In the genomic region with DNA sequence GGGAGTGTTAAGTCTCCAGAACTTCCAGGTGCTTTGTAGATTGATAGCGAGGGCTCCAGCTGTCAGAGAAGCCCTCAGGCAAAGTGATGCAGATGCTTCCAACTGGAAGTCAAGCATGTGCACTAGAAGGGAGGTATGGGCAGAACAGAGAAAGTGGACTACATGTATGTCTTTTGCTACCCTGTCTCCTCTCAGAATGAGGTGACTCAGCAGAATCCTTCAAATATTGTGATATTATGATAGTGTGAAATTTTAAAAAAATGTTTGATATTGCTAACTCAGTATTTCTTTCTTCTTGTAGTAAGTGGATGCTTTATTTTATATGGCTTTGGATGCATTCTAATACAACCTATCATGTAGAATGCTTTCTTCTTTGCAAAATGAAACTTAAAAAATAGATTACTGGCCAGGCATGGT, we compare ENCODE assay signal across 19 cellular contexts.
DNase-seq lines count a peak whose midpoint lies in the region; ATAC-seq and TF ChIP-seq lines count a peak whose summit lies in the region.
"Had no signal": no experiment of that assay in that cellular context is flagged by ENCODE, and none has a peak within 500 bp of the region (broad histone marks: within the 10 kb centered on the region; RNA-seq: fewer than 3 reads in every experiment).

No MANE protein-coding gene starts in this region.

- no peak for TF ChIP-seq EP300 in transverse colon (IDR thresholded peaks at IDR 0.05; ENCODE audit: low read depth)

- no peak overlapping the region for H4K91ac ChIP-seq in IMR-90 (ENCODE audit: insufficient read depth, low read depth, low read length)

- H4K8ac ChIP-seq in IMR-90 (ENCODE audit: low read depth in 2 of 2, low read length in 2 of 2), result no peak overlapping the region

- H3K27ac Mint-ChIP-seq in T-helper 2 cell treated with Interferon-gamma antibody and Interleukin-4, amounts not matched to agents 5 μg/mL and 100 μg/mL, for 36 hours, result no peak overlapping the region
- H3K27ac Mint-ChIP-seq: CD4-positive, CD25-positive, alpha-beta regulatory T cell; HFFc6 had no signal

- H2AK5ac ChIP-seq in IMR-90 (ENCODE audit: low read depth, low read length), result peak overlapping the region; percentile 51; the same call in 1 of the 2 replicates

- WGBS in IMR-90 (ENCODE audit: extremely low coverage in 2 of 2, insufficient read length in 1 of 2), 2 experiments, result no CpG with 5 or more reads among the region's 1 CpG
- 95% methylated on average over 1 of the region's 1 CpG; no CpG with 5 or more reads in 1 of the 2 donors for WGBS in transverse colon (ENCODE audit: low coverage in 1 of 2), 2 donors

- DNase-seq in NCI-H146 (lab: John Stamatoyannopoulos, UW) (peak; percentile 23), NCI-H146 treated with DMSO at 0.1 percent for 48 hours (lab: John Stamatoyannopoulos, UW; ENCODE audit: unreplicated experiment) (no peak), IMR-90 (no peak), foreskin keratinocyte (peak in 1 of 2 donors; percentile 37), transverse colon (no peak), Kasumi-1 (lab: John Stamatoyannopoulos, UW) (no peak), NAMALWA (ENCODE audit: low spot score) (no peak)
- no peak for DNase-seq in T-helper 2 cell treated with Interferon-gamma antibody and Interleukin-4, amounts not matched to agents 5 μg/mL and 100 μg/mL, for 36 hours (ENCODE audit: low spot score)
- DNase-seq: AML-193; CD4-positive, CD25-positive, alpha-beta regulatory T cell; DMS79 treated with DMSO at 0.1 percent for 48 hours; EL; GDM1; HCEC 1CT; HFFc6; KG1 had no signal

- POLR2A ChIA-PET in IMR-90 (lab: Charles Lee; ENCODE audit: unreplicated experiment), result no interaction called here

- intact Hi-C loops in IMR-90 (cut with micrococcal nuclease), result no loop called here
- intact Hi-C loops in transverse colon (cut with DNase I; ENCODE audit: low total_unique reads), result no loop called here

- dilution Hi-C loops in IMR-90 (cut with HindIII; ENCODE audit: low sequenced_read_pairs, unreplicated experiment), result no loop called here

- H3K9me3 ChIP-seq in IMR-90 (ENCODE audit: control insufficient read depth, insufficient read depth, low read length) (no peaks in the 10 kb centered on the region), transverse colon (no peaks in the 10 kb centered on the region)

- H2AFZ ChIP-seq in IMR-90 (replicated peaks; ENCODE audit: low read length, poor library complexity), result no peak overlapping the region

- peaks cover 2% of the 10 kb centered on the region for H3K27me3 Mint-ChIP-seq in T-helper 2 cell treated with Interferon-gamma antibody and Interleukin-4, amounts not matched to agents 5 μg/mL and 100 μg/mL, for 36 hours (ENCODE audit: low read depth)

- TF ChIP-seq CTCF in IMR-90 (conservative IDR thresholded peaks at IDR 0.05; ENCODE audit: low read depth, low read length) (no peak), foreskin keratinocyte (conservative IDR thresholded peaks at IDR 0.05) (no peak), transverse colon (IDR thresholded peaks at IDR 0.05) (no peak)

- CTCF ChIA-PET in IMR-90 (lab: Yijun Ruan, JAX), result no interaction called here

- no peak overlapping the region for H3K23ac ChIP-seq in IMR-90 (ENCODE audit: low read depth, low read length)

- no peaks in the 10 kb centered on the region for H3K9me1 ChIP-seq in IMR-90 (ENCODE audit: insufficient read depth, low read length)

- peaks cover 4% of the 10 kb centered on the region for H3K4me1 Mint-ChIP-seq in T-helper 2 cell treated with Interferon-gamma antibody and Interleukin-4, amounts not matched to agents 5 μg/mL and 100 μg/mL, for 36 hours (ENCODE audit: low read depth)

- H3K27me3 ChIP-seq in IMR-90 (ENCODE audit: control insufficient read depth, insufficient read depth, low read length) (no peaks in the 10 kb centered on the region; the same call in 1 of the 2 replicates), foreskin keratinocyte (peaks cover 3% of the 10 kb centered on the region), transverse colon (no peaks in the 10 kb centered on the region)
- H3K27me3 ChIP-seq: BLaER1 treated with 17β-estradiol and CSF1 and Interleukin-3, amounts not matched to agents 10 nM and 100 nM had no signal

- no peak overlapping the region for H3K4ac ChIP-seq in IMR-90 (ENCODE audit: low read depth, low read length)

- no peak overlapping the region for H3K4me3 ChIP-seq in IMR-90 (ENCODE audit: insufficient read depth, low read depth, low read length)
- no peak overlapping the region for H3K4me3 ChIP-seq in transverse colon
- H3K4me3 ChIP-seq: BLaER1 treated with 17β-estradiol and CSF1 and Interleukin-3, amounts not matched to agents 10 nM and 100 nM had no signal

- H3K4me2 ChIP-seq in IMR-90 (ENCODE audit: low read depth, low read length), result no peak overlapping the region
- H3K4me2 ChIP-seq: BLaER1 treated with 17β-estradiol and CSF1 and Interleukin-3, amounts not matched to agents 10 nM and 100 nM had no signal

- no peak overlapping the region for H3K4me3 Mint-ChIP-seq in T-helper 2 cell treated with Interferon-gamma antibody and Interleukin-4, amounts not matched to agents 5 μg/mL and 100 μg/mL, for 36 hours
- H3K4me3 Mint-ChIP-seq: CD4-positive, CD25-positive, alpha-beta regulatory T cell; HFFc6 had no signal

- H3K27ac ChIP-seq in IMR-90 (ENCODE audit: insufficient read depth, low read length) (no peak overlapping the region), foreskin keratinocyte (no peak overlapping the region), transverse colon (peak overlapping the region; percentile 31 to 78 (median 50))
- H3K27ac ChIP-seq: 22Rv1; BLaER1 treated with 17β-estradiol and CSF1 and Interleukin-3, amounts not matched to agents 10 nM and 100 nM; HL-60 had no signal

- ATAC-seq in IMR-90 (ENCODE audit: low read depth), result no peak
- ATAC-seq in foreskin keratinocyte, result peak; percentile 16

- no peaks in the 10 kb centered on the region for H3K9me3 Mint-ChIP-seq in T-helper 2 cell treated with Interferon-gamma antibody and Interleukin-4, amounts not matched to agents 5 μg/mL and 100 μg/mL, for 36 hours
- H3K9me3 Mint-ChIP-seq: HFFc6 had no signal

- peak overlapping the region; percentile 31; the same call in 1 of the 3 replicates for H2BK15ac ChIP-seq in IMR-90 (ENCODE audit: low read depth, low read length)

- H3K4me1 ChIP-seq in IMR-90 (ENCODE audit: control insufficient read depth, insufficient read depth, low read length), result peaks cover 3% of the 10 kb centered on the region
- no peaks in the 10 kb centered on the region for H3K4me1 ChIP-seq in foreskin keratinocyte
- no peaks in the 10 kb centered on the region for H3K4me1 ChIP-seq in transverse colon

- H3K56ac ChIP-seq in IMR-90 (ENCODE audit: extremely low read depth, insufficient read depth, low read length), result no peak overlapping the region

- no peak overlapping the region; the same call in 1 of the 2 replicates for H3K14ac ChIP-seq in IMR-90 (replicated peaks; ENCODE audit: low read depth, low read length)

- H2BK5ac ChIP-seq in IMR-90 (ENCODE audit: low read depth, low read length, poor library complexity, severe bottlenecking), result no peak overlapping the region

- no peak overlapping the region for H3K9ac ChIP-seq in IMR-90 (ENCODE audit: low read depth, low read length)
- H3K9ac ChIP-seq: BLaER1 treated with 17β-estradiol and CSF1 and Interleukin-3, amounts not matched to agents 10 nM and 100 nM had no signal

- H3K36me3 ChIP-seq in IMR-90 (ENCODE audit: control insufficient read depth, insufficient read depth, low read length), result no peaks in the 10 kb centered on the region
- H3K36me3 ChIP-seq in transverse colon, result no peaks in the 10 kb centered on the region
- H3K36me3 ChIP-seq: BLaER1 treated with 17β-estradiol and CSF1 and Interleukin-3, amounts not matched to agents 10 nM and 100 nM had no signal

- no peak overlapping the region; the same call in 1 of the 2 replicates for H4K5ac ChIP-seq in IMR-90 (ENCODE audit: low read depth, low read length)

- in situ Hi-C loops in IMR-90 (cut with MboI; ENCODE audit: low sequenced_read_pairs), result no loop called here
- in situ Hi-C loops in transverse colon (cut with MboI; ENCODE audit: low pct_ligation_motif_present in 1 of 4, low pct_unique_long_range_greater_than_20kb in 1 of 4, low sequenced_read_pairs in 3 of 4), result no loop called here

- no peaks in the 10 kb centered on the region for H3K36me3 Mint-ChIP-seq in T-helper 2 cell treated with Interferon-gamma antibody and Interleukin-4, amounts not matched to agents 5 μg/mL and 100 μg/mL, for 36 hours (ENCODE audit: low read depth)
- H3K36me3 Mint-ChIP-seq: CD4-positive, CD25-positive, alpha-beta regulatory T cell had no signal

- no peak overlapping the region for H2AK9ac ChIP-seq in IMR-90 (replicated peaks; ENCODE audit: low read depth, low read length, poor library complexity)

- no peak overlapping the region for H2BK120ac ChIP-seq in IMR-90 (ENCODE audit: low read depth, low read length)

- BruUV-seq in IMR-90 (replicated peaks; lab: Mats Ljungman, UMichigan), result no TSS peak

- H4K20me1 ChIP-seq in IMR-90 (ENCODE audit: insufficient read depth, low read length), result no peaks in the 10 kb centered on the region
- H4K20me1 ChIP-seq: BLaER1 treated with 17β-estradiol and CSF1 and Interleukin-3, amounts not matched to agents 10 nM and 100 nM had no signal

- TF ChIP-seq POLR2A in IMR-90 (IDR thresholded peaks at IDR 0.05; ENCODE audit: low read depth, low read length) (no peak), transverse colon (IDR thresholded peaks at IDR 0.05) (no peak)

- no peaks in the 10 kb centered on the region for H3K79me1 ChIP-seq in IMR-90 (ENCODE audit: low read depth in 1 of 2, low read length in 2 of 2)

- H2BK20ac ChIP-seq in IMR-90 (ENCODE audit: low read depth, low read length), result no peak overlapping the region

- peak overlapping the region; percentile 59; the same call in 1 of the 2 replicates for H3K18ac ChIP-seq in IMR-90 (ENCODE audit: low read depth, low read length)

- TF ChIP-seq RAD21 in IMR-90 (IDR thresholded peaks at IDR 0.05; ENCODE audit: low read length), result no peak

TF ChIP-seq in IMR-90, 13 proteins besides CTCF, POLR2A, EP300 and RAD21:
- TF ChIP-seq NFE2L2 (IDR thresholded peaks at IDR 0.05; ENCODE audit: low read depth, low read length) (peak; percentile 83), MAFK (IDR thresholded peaks at IDR 0.05; ENCODE audit: low read depth, low read length) (peak; percentile 76), FOS (IDR thresholded peaks at IDR 0.05; ENCODE audit: low read depth, low read length) (no peak)
TF ChIP-seq in IMR-90: peak in this region for 2.

Comparison
In these comparisons a context has a peak if more than half of its experiments do, and no peak if none do; other contexts are left out.
1. H3K27ac ChIP-seq: peak in transverse colon (4 of 4); none in IMR-90 (single experiment) and foreskin keratinocyte (single experiment).